In genomic region chr10:49272251-49273081, GRCh38 we compare ENCODE assay signal across 14 cellular contexts. TPM values are rescaled to one million over a fixed set of nuclear protein-coding genes. Genes with fewer than 3 reads are reported as not detected.
DNase-seq lines count a peak whose midpoint lies in the region; ATAC-seq and TF ChIP-seq lines count a peak whose summit lies in the region.
"Had no signal": no experiment of that assay in that cellular context is flagged by ENCODE, and none has a peak within 500 bp of the region (broad histone marks: within the 10 kb centered on the region; RNA-seq: fewer than 3 reads in every experiment).

No MANE protein-coding gene starts in this region.

- H3K9me3 ChIP-seq in gastroesophageal sphincter = peaks cover 0 to 2% (median 0%) of the 10 kb centered on the region in 3 donors

- ATAC-seq in gastroesophageal sphincter = peak; percentile 47

- no peak for TF ChIP-seq EP300 in gastroesophageal sphincter (IDR thresholded peaks at IDR 0.05)

- H3K4me1 ChIP-seq in gastroesophageal sphincter = peaks cover 0 to 15% (median 11%) of the 10 kb centered on the region in 3 donors

- TF ChIP-seq CTCF in gastroesophageal sphincter (IDR thresholded peaks at IDR 0.05) = no peak
- no peak for TF ChIP-seq CTCF in dorsolateral prefrontal cortex (IDR thresholded peaks at IDR 0.05 in 54 of 56, conservative IDR thresholded peaks at IDR 0.05 in 2 of 56; ENCODE audit: low read depth in 1 of 56, partially characterized antibody in 56 of 56)

- intact Hi-C loops in posterior vena cava (cut with DNase I) = no loop called here
- intact Hi-C loops in dorsolateral prefrontal cortex (cut with DNase I) = no loop called here

- H3K36me3 ChIP-seq in gastroesophageal sphincter = no peaks in the 10 kb centered on the region

- whole genome bisulfite sequencing in gastroesophageal sphincter (ENCODE audit: low coverage in 1 of 2), 2 donors = 29 to 59% methylated on average over 6 to 12 of the region's 21 CpGs

- H3K27me3 ChIP-seq in gastroesophageal sphincter = no peaks in the 10 kb centered on the region
- no peaks in the 10 kb centered on the region for H3K27me3 ChIP-seq in dorsolateral prefrontal cortex

- peak overlapping the region in 2 of 4 donors; percentile 2 to 34 for H3K27ac ChIP-seq in gastroesophageal sphincter
- peak overlapping the region in 1 of 59 donors; percentile 24 for H3K27ac ChIP-seq in dorsolateral prefrontal cortex

- TF ChIP-seq POLR2A in gastroesophageal sphincter (IDR thresholded peaks at IDR 0.05) = no peak

- DNase-seq in D341Med (ENCODE audit: low spot score) (peak; percentile 27), UCSD-AML1 (lab: John Stamatoyannopoulos, UW; ENCODE audit: unreplicated experiment) (peak; percentile 57), posterior vena cava (ENCODE audit: low spot score) (peak; percentile 87), dorsolateral prefrontal cortex (no peak), foreskin melanocyte (no peak), NCI-H146 (lab: John Stamatoyannopoulos, UW) (no peak), SW 1271 (lab: John Stamatoyannopoulos, UW) (no peak)
- DNase-seq: COR-L47; kidney glomerular epithelial cell; NCI-H2171 treated with DMSO at 0.1 percent for 48 hours; SHP77; stimulated activated CD4-positive, alpha-beta T cell treated with anti-CD3 and anti-CD28 coated beads, Interleukin-12 subunit alpha, Interleukin-12 subunit beta, amount 100 ng/mL, for 4 hours had no signal

- H3K4me3 ChIP-seq in gastroesophageal sphincter (no peak overlapping the region), dorsolateral prefrontal cortex (no peak overlapping the region)

RNA-seq across cellular contexts. Expression of gene C10orf71, which starts 26.5 kb away (rescaled TPM):
- total RNA-seq in gastroesophageal sphincter = under 1 TPM in 2 of 4 donors, not detected in 2; 0.08 to 0.27 TPM
- under 1 TPM; 0.10 to 0.23 TPM for total RNA-seq in posterior vena cava
- total RNA-seq in dorsolateral prefrontal cortex = under 1 TPM in 2 of 120 experiments, not detected in 118; 0.12 to 0.15 TPM
- total RNA-seq: temporal lobe had no signal

Comparison
In these comparisons a context has a peak if more than half of its experiments do, and no peak if none do; other contexts are left out.
1. DNase-seq: peak in D341Med (single experiment), UCSD-AML1 (single experiment) and posterior vena cava (single experiment); none in dorsolateral prefrontal cortex (0 of 10), foreskin melanocyte (single experiment), NCI-H146 (single experiment) and SW 1271 (0 of 2).